1 cellular context compared by ENCODE assay signal in the genomic region with DNA sequence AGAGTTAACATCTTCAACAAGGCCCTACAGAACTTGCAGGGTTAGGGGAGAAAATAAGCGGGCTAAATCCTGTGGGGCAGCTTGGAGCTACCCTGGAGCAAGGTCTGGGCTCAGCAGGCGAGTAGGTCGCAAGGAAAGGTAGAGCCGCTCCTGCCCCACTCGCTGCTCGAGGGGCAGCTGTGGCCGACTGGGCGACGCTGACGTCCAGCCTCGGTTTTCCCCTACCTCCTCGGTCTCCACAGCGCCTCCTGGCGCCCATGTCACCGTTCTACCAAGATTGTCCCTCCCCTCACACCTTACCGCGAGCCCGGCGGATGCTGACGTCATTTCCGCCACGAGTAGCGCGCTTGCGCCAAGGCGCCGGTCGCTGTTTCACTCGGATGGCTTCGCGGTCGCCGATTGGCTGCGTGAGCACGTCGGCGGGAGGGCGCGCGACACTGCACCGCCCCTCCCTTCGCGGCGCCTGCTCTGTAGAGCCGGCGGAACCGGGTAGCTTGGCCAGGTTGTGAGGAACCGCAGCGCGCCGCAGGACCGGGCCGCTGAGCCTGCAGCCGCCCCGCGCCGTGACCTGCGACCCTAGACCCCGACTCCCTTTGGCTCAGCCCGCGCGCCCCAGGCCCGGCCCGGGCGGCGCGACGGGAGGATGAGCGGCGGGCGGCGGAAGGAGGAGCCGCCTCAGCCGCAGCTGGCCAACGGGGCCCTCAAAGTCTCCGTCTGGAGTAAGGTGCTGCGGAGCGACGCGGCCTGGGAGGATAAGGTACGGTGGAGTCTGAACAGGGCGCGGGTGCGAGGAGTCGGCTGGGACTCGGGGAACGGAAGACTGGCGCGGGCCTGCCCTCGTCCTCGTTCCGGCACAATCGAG.
TF ChIP-seq lines count a peak whose summit lies in the region.

A gene with protein sequence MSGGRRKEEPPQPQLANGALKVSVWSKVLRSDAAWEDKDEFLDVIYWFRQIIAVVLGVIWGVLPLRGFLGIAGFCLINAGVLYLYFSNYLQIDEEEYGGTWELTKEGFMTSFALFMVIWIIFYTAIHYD (plus strand): TSS at position 471 of the 862 bp plus-strand sequence. CDS start 173 bp downstream, at position 644.

TF ChIP-seq in HEK293, 187 proteins besides CTCF, POLR2A, EP300 and RAD21 (continued from another document and continues in another):
- no peak for TF ChIP-seq ZNF280C (tag by site-specific recombination; IDR thresholded peaks at IDR 0.05)
- peak; percentile 83; the same call in 1 of the 2 replicates for TF ChIP-seq TRIM28 (IDR thresholded peaks at IDR 0.05; ENCODE audit: borderline replicate concordance, low read length)
- no peak for TF ChIP-seq ZNF555 (tag by site-specific recombination; conservative IDR thresholded peaks at IDR 0.05)
- TF ChIP-seq, protein P1, sequence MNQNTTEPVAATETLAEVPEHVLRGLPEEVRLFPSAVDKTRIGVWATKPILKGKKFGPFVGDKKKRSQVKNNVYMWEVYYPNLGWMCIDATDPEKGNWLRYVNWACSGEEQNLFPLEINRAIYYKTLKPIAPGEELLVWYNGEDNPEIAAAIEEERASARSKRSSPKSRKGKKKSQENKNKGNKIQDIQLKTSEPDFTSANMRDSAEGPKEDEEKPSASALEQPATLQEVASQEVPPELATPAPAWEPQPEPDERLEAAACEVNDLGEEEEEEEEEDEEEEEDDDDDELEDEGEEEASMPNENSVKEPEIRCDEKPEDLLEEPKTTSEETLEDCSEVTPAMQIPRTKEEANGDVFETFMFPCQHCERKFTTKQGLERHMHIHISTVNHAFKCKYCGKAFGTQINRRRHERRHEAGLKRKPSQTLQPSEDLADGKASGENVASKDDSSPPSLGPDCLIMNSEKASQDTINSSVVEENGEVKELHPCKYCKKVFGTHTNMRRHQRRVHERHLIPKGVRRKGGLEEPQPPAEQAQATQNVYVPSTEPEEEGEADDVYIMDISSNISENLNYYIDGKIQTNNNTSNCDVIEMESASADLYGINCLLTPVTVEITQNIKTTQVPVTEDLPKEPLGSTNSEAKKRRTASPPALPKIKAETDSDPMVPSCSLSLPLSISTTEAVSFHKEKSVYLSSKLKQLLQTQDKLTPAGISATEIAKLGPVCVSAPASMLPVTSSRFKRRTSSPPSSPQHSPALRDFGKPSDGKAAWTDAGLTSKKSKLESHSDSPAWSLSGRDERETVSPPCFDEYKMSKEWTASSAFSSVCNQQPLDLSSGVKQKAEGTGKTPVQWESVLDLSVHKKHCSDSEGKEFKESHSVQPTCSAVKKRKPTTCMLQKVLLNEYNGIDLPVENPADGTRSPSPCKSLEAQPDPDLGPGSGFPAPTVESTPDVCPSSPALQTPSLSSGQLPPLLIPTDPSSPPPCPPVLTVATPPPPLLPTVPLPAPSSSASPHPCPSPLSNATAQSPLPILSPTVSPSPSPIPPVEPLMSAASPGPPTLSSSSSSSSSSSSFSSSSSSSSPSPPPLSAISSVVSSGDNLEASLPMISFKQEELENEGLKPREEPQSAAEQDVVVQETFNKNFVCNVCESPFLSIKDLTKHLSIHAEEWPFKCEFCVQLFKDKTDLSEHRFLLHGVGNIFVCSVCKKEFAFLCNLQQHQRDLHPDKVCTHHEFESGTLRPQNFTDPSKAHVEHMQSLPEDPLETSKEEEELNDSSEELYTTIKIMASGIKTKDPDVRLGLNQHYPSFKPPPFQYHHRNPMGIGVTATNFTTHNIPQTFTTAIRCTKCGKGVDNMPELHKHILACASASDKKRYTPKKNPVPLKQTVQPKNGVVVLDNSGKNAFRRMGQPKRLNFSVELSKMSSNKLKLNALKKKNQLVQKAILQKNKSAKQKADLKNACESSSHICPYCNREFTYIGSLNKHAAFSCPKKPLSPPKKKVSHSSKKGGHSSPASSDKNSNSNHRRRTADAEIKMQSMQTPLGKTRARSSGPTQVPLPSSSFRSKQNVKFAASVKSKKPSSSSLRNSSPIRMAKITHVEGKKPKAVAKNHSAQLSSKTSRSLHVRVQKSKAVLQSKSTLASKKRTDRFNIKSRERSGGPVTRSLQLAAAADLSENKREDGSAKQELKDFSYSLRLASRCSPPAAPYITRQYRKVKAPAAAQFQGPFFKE (tag by site-specific recombination; IDR thresholded peaks at IDR 0.05; ENCODE audit: borderline replicate concordance) = no peak
- TF ChIP-seq, protein P2, sequence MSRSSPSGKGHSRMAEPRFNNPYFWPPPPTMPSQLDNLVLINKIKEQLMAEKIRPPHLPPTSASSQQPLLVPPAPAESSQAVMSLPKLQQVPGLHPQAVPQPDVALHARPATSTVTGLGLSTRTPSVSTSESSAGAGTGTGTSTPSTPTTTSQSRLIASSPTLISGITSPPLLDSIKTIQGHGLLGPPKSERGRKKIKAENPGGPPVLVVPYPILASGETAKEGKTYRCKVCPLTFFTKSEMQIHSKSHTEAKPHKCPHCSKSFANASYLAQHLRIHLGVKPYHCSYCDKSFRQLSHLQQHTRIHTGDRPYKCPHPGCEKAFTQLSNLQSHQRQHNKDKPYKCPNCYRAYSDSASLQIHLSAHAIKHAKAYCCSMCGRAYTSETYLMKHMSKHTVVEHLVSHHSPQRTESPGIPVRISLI (tag by site-specific recombination; IDR thresholded peaks at IDR 0.05) = no peak
- TF ChIP-seq ZNF211 (tag by site-specific recombination; IDR thresholded peaks at IDR 0.05; ENCODE audit: low read depth) = no peak
- TF ChIP-seq TSHZ1 (tag by site-specific recombination; IDR thresholded peaks at IDR 0.05; ENCODE audit: borderline replicate concordance) = peak; percentile 45; the same call in 1 of the 2 replicates
- TF ChIP-seq ZNF311 (tag by site-specific recombination; IDR thresholded peaks at IDR 0.05; ENCODE audit: borderline replicate concordance) = no peak
- TF ChIP-seq ZNF223 (tag by site-specific recombination; IDR thresholded peaks at IDR 0.05) = no peak
- TF ChIP-seq REST (tag by site-specific recombination; IDR thresholded peaks at IDR 0.05) = peak; percentile 43; the same call in 1 of the 2 replicates
- TF ChIP-seq, protein P3, sequence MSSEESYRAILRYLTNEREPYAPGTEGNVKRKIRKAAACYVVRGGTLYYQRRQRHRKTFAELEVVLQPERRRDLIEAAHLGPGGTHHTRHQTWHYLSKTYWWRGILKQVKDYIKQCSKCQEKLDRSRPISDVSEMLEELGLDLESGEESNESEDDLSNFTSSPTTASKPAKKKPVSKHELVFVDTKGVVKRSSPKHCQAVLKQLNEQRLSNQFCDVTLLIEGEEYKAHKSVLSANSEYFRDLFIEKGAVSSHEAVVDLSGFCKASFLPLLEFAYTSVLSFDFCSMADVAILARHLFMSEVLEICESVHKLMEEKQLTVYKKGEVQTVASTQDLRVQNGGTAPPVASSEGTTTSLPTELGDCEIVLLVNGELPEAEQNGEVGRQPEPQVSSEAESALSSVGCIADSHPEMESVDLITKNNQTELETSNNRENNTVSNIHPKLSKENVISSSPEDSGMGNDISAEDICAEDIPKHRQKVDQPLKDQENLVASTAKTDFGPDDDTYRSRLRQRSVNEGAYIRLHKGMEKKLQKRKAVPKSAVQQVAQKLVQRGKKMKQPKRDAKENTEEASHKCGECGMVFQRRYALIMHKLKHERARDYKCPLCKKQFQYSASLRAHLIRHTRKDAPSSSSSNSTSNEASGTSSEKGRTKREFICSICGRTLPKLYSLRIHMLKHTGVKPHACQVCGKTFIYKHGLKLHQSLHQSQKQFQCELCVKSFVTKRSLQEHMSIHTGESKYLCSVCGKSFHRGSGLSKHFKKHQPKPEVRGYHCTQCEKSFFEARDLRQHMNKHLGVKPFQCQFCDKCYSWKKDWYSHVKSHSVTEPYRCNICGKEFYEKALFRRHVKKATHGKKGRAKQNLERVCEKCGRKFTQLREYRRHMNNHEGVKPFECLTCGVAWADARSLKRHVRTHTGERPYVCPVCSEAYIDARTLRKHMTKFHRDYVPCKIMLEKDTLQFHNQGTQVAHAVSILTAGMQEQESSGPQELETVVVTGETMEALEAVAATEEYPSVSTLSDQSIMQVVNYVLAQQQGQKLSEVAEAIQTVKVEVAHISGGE (tag by site-specific recombination; conservative IDR thresholded peaks at IDR 0.05; ENCODE audit: low read depth) = peak; percentile 90
- TF ChIP-seq ZBTB44 (tag by site-specific recombination; IDR thresholded peaks at IDR 0.05) = no peak
- no peak for TF ChIP-seq ZNF121 (tag by site-specific recombination; IDR thresholded peaks at IDR 0.05)
- no peak for TF ChIP-seq ZNF16 (tag by site-specific recombination; IDR thresholded peaks at IDR 0.05; ENCODE audit: low read depth)
- no peak for TF ChIP-seq ZNF510 (tag by site-specific recombination; IDR thresholded peaks at IDR 0.05; ENCODE audit: insufficient replicate concordance)
- TF ChIP-seq REPIN1 (tag by site-specific recombination; IDR thresholded peaks at IDR 0.05; ENCODE audit: low read depth) = no peak
- 0 out of 2 replicates have a peak, but pooled peaks have one; percentile 56 for TF ChIP-seq SCRT2 (tag by site-specific recombination; IDR thresholded peaks at IDR 0.05)
- no peak for TF ChIP-seq ZNF350 (tag by site-specific recombination; IDR thresholded peaks at IDR 0.05)
- TF ChIP-seq TCF7L2 (IDR thresholded peaks at IDR 0.05; ENCODE audit: borderline replicate concordance, low read depth, low read length) = no peak; the same call in 1 of the 2 replicates
- TF ChIP-seq ZNF843 (tag by site-specific recombination; IDR thresholded peaks at IDR 0.05) = no peak
